ENCODE assay signal across 1 cellular context in genomic region chr7:42014625-42015412, GRCh38.
TF ChIP-seq lines count a peak whose summit lies in the region.

No MANE protein-coding gene starts in this region.

TF ChIP-seq in liver, 16 proteins besides CTCF, POLR2A, EP300 and RAD21 (continued from another document):
- TF ChIP-seq, protein P1, sequence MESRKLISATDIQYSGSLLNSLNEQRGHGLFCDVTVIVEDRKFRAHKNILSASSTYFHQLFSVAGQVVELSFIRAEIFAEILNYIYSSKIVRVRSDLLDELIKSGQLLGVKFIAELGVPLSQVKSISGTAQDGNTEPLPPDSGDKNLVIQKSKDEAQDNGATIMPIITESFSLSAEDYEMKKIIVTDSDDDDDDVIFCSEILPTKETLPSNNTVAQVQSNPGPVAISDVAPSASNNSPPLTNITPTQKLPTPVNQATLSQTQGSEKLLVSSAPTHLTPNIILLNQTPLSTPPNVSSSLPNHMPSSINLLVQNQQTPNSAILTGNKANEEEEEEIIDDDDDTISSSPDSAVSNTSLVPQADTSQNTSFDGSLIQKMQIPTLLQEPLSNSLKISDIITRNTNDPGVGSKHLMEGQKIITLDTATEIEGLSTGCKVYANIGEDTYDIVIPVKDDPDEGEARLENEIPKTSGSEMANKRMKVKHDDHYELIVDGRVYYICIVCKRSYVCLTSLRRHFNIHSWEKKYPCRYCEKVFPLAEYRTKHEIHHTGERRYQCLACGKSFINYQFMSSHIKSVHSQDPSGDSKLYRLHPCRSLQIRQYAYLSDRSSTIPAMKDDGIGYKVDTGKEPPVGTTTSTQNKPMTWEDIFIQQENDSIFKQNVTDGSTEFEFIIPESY (IDR thresholded peaks at IDR 0.05), result no peak
- no peak for TF ChIP-seq HNF4A (conservative IDR thresholded peaks at IDR 0.05)
- TF ChIP-seq MAX (IDR thresholded peaks at IDR 0.05), result no peak
